8 cellular contexts compared by ENCODE assay signal in genomic region chr14:22919601-22919921, GRCh38. TPM values are rescaled to one million over a fixed set of nuclear protein-coding genes. Genes with fewer than 3 reads are reported as not detected.
DNase-seq lines count a peak whose midpoint lies in the region; ATAC-seq and TF ChIP-seq lines count a peak whose summit lies in the region.

No MANE protein-coding gene starts in this region.

- peak overlapping the region; percentile 27 to 84 for H4K8ac ChIP-seq in IMR-90 (ENCODE audit: low read depth in 2 of 2, low read length in 2 of 2)

- H3K9ac ChIP-seq in IMR-90 (ENCODE audit: low read depth, low read length) = peak overlapping the region; percentile 23

- no peak overlapping the region for H2BK20ac ChIP-seq in IMR-90 (ENCODE audit: low read depth, low read length)

- 11% methylated on average over 3 of the region's 10 CpGs; no CpG with 5 or more reads in 1 of the 2 experiments for WGBS in IMR-90 (ENCODE audit: extremely low coverage in 2 of 2, insufficient read length in 1 of 2), 2 experiments

- H2AFZ ChIP-seq in IMR-90 (replicated peaks; ENCODE audit: low read length, poor library complexity) = peak overlapping the region; percentile 87

- no peak overlapping the region for H3K27ac Mint-ChIP-seq in neural crest cell (ENCODE audit: unreplicated experiment)

- peaks cover 8% of the 10 kb centered on the region for H3K9me1 ChIP-seq in IMR-90 (ENCODE audit: insufficient read depth, low read length)

- H4K5ac ChIP-seq in IMR-90 (ENCODE audit: low read depth, low read length) = peak overlapping the region; percentile 34

- H3K36me3 Mint-ChIP-seq in neural crest cell (ENCODE audit: low read depth) = peaks cover 22% of the 10 kb centered on the region

- no peaks in the 10 kb centered on the region for H3K9me3 Mint-ChIP-seq in neural crest cell

- no peaks in the 10 kb centered on the region for H3K9me3 ChIP-seq in IMR-90 (ENCODE audit: control insufficient read depth, insufficient read depth, low read length)

- H3K4ac ChIP-seq in IMR-90 (ENCODE audit: low read depth, low read length) = peak overlapping the region; percentile 44

- H3K36me3 ChIP-seq in IMR-90 (ENCODE audit: control insufficient read depth, insufficient read depth, low read length) = peaks cover 26% of the 10 kb centered on the region

- H3K14ac ChIP-seq in IMR-90 (replicated peaks; ENCODE audit: low read depth, low read length) = peak overlapping the region; percentile 74

- H3K4me2 ChIP-seq in IMR-90 (ENCODE audit: low read depth, low read length) = peak overlapping the region; percentile 63

- POLR2A ChIA-PET in IMR-90 (lab: Charles Lee; ENCODE audit: unreplicated experiment) = no interaction called here

- no peak for TF ChIP-seq RAD21 in IMR-90 (IDR thresholded peaks at IDR 0.05; ENCODE audit: low read length)

- DNase-seq in IMR-90 (no peak), dorsolateral prefrontal cortex (no peak), neural crest cell (ENCODE audit: low read depth, low spot score) (no peak), superior temporal gyrus (ENCODE audit: extremely low spot score) (no peak), hepatic stellate cell (ENCODE audit: low spot score) (no peak)

- in situ Hi-C loops in IMR-90 (cut with MboI; ENCODE audit: low sequenced_read_pairs) = no loop called here

- H3K27me3 Mint-ChIP-seq in neural crest cell (ENCODE audit: low read depth) = peaks cover 3% of the 10 kb centered on the region

- H4K91ac ChIP-seq in IMR-90 (ENCODE audit: insufficient read depth, low read depth, low read length) = no peak overlapping the region

- dilution Hi-C loops in IMR-90 (cut with HindIII; ENCODE audit: low sequenced_read_pairs, unreplicated experiment) = no loop called here

- H2BK120ac ChIP-seq in IMR-90 (ENCODE audit: low read depth, low read length) = no peak overlapping the region

- peaks cover 15 to 55% of the 10 kb centered on the region in 2 experiments for H3K79me1 ChIP-seq in IMR-90 (ENCODE audit: low read depth in 1 of 2, low read length in 2 of 2)

- no peaks in the 10 kb centered on the region for H3K27me3 ChIP-seq in IMR-90 (ENCODE audit: control insufficient read depth, insufficient read depth, low read length)
- no peaks in the 10 kb centered on the region for H3K27me3 ChIP-seq in dorsolateral prefrontal cortex

- no peak overlapping the region for H2BK15ac ChIP-seq in IMR-90 (ENCODE audit: low read depth, low read length)

- intact Hi-C loops in IMR-90 (cut with micrococcal nuclease) (loop anchor here (5.0 kb wide), 1 partner anchor 82 kb away; the partner anchor contains the start of gene MMP14), dorsolateral prefrontal cortex (cut with DNase I) (loop anchor here (1.0 to 5.0 kb wide), 2 partner anchors 10 to 47 kb away; partner anchors contain the start of genes PRMT5 (in 2 of the 2) and LRP10 (in 1 of the 2))

- H3K23ac ChIP-seq in IMR-90 (ENCODE audit: low read depth, low read length) = 0 out of 2 replicates have a peak overlapping the region, but pooled peaks have one; percentile 15

- no peak for TF ChIP-seq POLR2A in IMR-90 (IDR thresholded peaks at IDR 0.05; ENCODE audit: low read depth, low read length)

- H3K4me3 Mint-ChIP-seq in neural crest cell = peak overlapping the region; percentile 95

- peaks cover 9% of the 10 kb centered on the region for H3K4me1 ChIP-seq in IMR-90 (ENCODE audit: control insufficient read depth, insufficient read depth, low read length)

- TF ChIP-seq CTCF in IMR-90 (conservative IDR thresholded peaks at IDR 0.05; ENCODE audit: low read depth, low read length) = no peak
- no peak for TF ChIP-seq CTCF in dorsolateral prefrontal cortex (IDR thresholded peaks at IDR 0.05 in 54 of 56, conservative IDR thresholded peaks at IDR 0.05 in 2 of 56; ENCODE audit: low read depth in 1 of 56, partially characterized antibody in 56 of 56)
- no peak for TF ChIP-seq CTCF in neural crest cell (conservative IDR thresholded peaks at IDR 0.05)

- H3K4me3 ChIP-seq in IMR-90 (ENCODE audit: insufficient read depth, low read depth, low read length) = peak overlapping the region; percentile 27
- peak overlapping the region; percentile 60 to 100 (median 90) for H3K4me3 ChIP-seq in dorsolateral prefrontal cortex

- peak overlapping the region; percentile 18 for H2AK9ac ChIP-seq in IMR-90 (replicated peaks; ENCODE audit: low read depth, low read length, poor library complexity)

- no TSS peak for BruUV-seq in IMR-90 (replicated peaks; lab: Mats Ljungman, UMichigan)

- peak overlapping the region; percentile 64 for H2AK5ac ChIP-seq in IMR-90 (ENCODE audit: low read depth, low read length)

- no peak overlapping the region; the same call in 1 of the 2 replicates for H3K56ac ChIP-seq in IMR-90 (ENCODE audit: extremely low read depth, insufficient read depth, low read length)

- peak overlapping the region; percentile 6 for H2BK5ac ChIP-seq in IMR-90 (ENCODE audit: low read depth, low read length, poor library complexity, severe bottlenecking)

- H3K18ac ChIP-seq in IMR-90 (ENCODE audit: low read depth, low read length) = no peak overlapping the region

- CTCF ChIA-PET in IMR-90 (lab: Yijun Ruan, JAX) = interaction anchor here (1.5 to 1.9 kb wide), 2 partner anchors 8 to 10 kb away, joined by 5 to 8 read pairs; partner anchors contain the start of gene PRMT5

- ATAC-seq in GM18873 (IDR thresholded peaks at IDR 0.05; ENCODE audit: low FRiP score, unreplicated experiment) = peak; percentile 7
- ATAC-seq in IMR-90 (ENCODE audit: low read depth) = peak; percentile 4
- ATAC-seq in HG03159 (IDR thresholded peaks at IDR 0.05; ENCODE audit: unreplicated experiment) = no peak
- no peak for ATAC-seq in HG03108 (IDR thresholded peaks at IDR 0.05; ENCODE audit: unreplicated experiment)

- no peaks in the 10 kb centered on the region for H4K20me1 ChIP-seq in IMR-90 (ENCODE audit: insufficient read depth, low read length)

- peak overlapping the region; percentile 15 for H3K27ac ChIP-seq in IMR-90 (ENCODE audit: insufficient read depth, low read length)
- peak overlapping the region; percentile 3 to 100 (median 99) for H3K27ac ChIP-seq in dorsolateral prefrontal cortex

- peaks cover 29% of the 10 kb centered on the region for H3K4me1 Mint-ChIP-seq in neural crest cell

TF ChIP-seq in IMR-90, 13 proteins besides CTCF, POLR2A, EP300 and RAD21:
- TF ChIP-seq USF2 (IDR thresholded peaks at IDR 0.05; ENCODE audit: low read depth, low read length) (no peak), SMC3 (IDR thresholded peaks at IDR 0.05; ENCODE audit: low read depth, low read length) (no peak), MXI1 (IDR thresholded peaks at IDR 0.05; ENCODE audit: borderline replicate concordance, low read depth, low read length) (no peak), MAZ (IDR thresholded peaks at IDR 0.05; ENCODE audit: borderline replicate concordance, low read depth, low read length) (no peak), NFE2L2 (IDR thresholded peaks at IDR 0.05; ENCODE audit: low read depth, low read length) (no peak), CHD1 (IDR thresholded peaks at IDR 0.05; ENCODE audit: low read depth, low read length) (no peak)

RNA-seq across cellular contexts. Expression of gene RBM23, which starts 0.6 kb away (rescaled TPM):
- 375 and 830 TPM in 2 replicates for total RNA-seq in IMR-90 (2012; rRNA removed)
- polyA plus RNA-seq in IMR-90 (2012; rRNA removed) = 43.4 and 44.7 TPM in 2 replicates
- 35.2 and 53.2 TPM in 2 replicates for polyA plus RNA-seq in IMR-90 (2012; cell fraction: cytosol; rRNA removed)
- polyA plus RNA-seq in IMR-90 (2012; cell fraction: nucleus; rRNA removed; ENCODE audit: low replicate concordance) = 61.2 and 73.0 TPM in 2 replicates
- 10 to 100 TPM; 54.8 to 96.7 (median 72.6) TPM for total RNA-seq in dorsolateral prefrontal cortex
- total RNA-seq in neural crest cell = 103 and 110 TPM in 2 replicates

RNA-seq across cellular contexts. Expression of gene PRMT5, which starts 9.6 kb away (rescaled TPM):
- 92.2 and 99.3 TPM in 2 replicates for total RNA-seq in IMR-90 (2012; rRNA removed)
- 136 and 152 TPM in 2 replicates for polyA plus RNA-seq in IMR-90 (2012; rRNA removed)
- 94.8 and 121 TPM in 2 replicates for polyA plus RNA-seq in IMR-90 (2012; cell fraction: cytosol; rRNA removed)
- 94.0 and 146 TPM in 2 replicates for polyA plus RNA-seq in IMR-90 (2012; cell fraction: nucleus; rRNA removed; ENCODE audit: low replicate concordance)
- 10 to 100 TPM; 35.6 to 70.9 (median 49.6) TPM for total RNA-seq in dorsolateral prefrontal cortex
- 134 and 136 TPM in 2 replicates for total RNA-seq in neural crest cell

RNA-seq across cellular contexts. Expression of gene REM2, which starts 36.5 kb away (rescaled TPM):
- total RNA-seq in IMR-90 (2012; rRNA removed) (under 0.01 TPM in 2 replicates), dorsolateral prefrontal cortex (1 to 10 TPM in 103 of 120 experiments, under 1 TPM in 17; 0.51 to 5.3 (median 1.6) TPM), neural crest cell (3.0 and 3.6 TPM in 2 replicates)
- polyA plus RNA-seq in IMR-90 (2012; rRNA removed) = 0.07 TPM in 1 of 2 replicates, not detected in the other
- 0.04 TPM in 1 of 2 replicates, not detected in the other for polyA plus RNA-seq in IMR-90 (2012; cell fraction: cytosol; rRNA removed)
- 0.52 and 0.69 TPM in 2 replicates for polyA plus RNA-seq in IMR-90 (2012; cell fraction: nucleus; rRNA removed; ENCODE audit: low replicate concordance)

RNA-seq across cellular contexts. Expression of gene HAUS4, which starts 37.3 kb away (rescaled TPM):
- total RNA-seq in IMR-90 (2012; rRNA removed) (19.2 and 24.2 TPM in 2 replicates), dorsolateral prefrontal cortex (10 to 100 TPM in 118 of 120 experiments, 1 to 10 TPM in 2; 8.9 to 28.8 (median 18.4) TPM), neural crest cell (58.7 and 62.7 TPM in 2 replicates)
- polyA plus RNA-seq in IMR-90 (2012; rRNA removed) = 13.5 and 16.9 TPM in 2 replicates
- 6.4 and 11.7 TPM in 2 replicates for polyA plus RNA-seq in IMR-90 (2012; cell fraction: cytosol; rRNA removed)
- 11.4 and 23.7 TPM in 2 replicates for polyA plus RNA-seq in IMR-90 (2012; cell fraction: nucleus; rRNA removed; ENCODE audit: low replicate concordance)

RNA-seq across cellular contexts. Expression of gene LRP10, which starts 48.0 kb away (rescaled TPM):
- total RNA-seq in IMR-90 (2012; rRNA removed) = 19.4 and 25.1 TPM in 2 replicates
- polyA plus RNA-seq in IMR-90 (2012; rRNA removed) = 118 and 121 TPM in 2 replicates
- polyA plus RNA-seq in IMR-90 (2012; cell fraction: cytosol; rRNA removed) = 86.3 and 158 TPM in 2 replicates
- polyA plus RNA-seq in IMR-90 (2012; cell fraction: nucleus; rRNA removed; ENCODE audit: low replicate concordance) = 38.3 and 104 TPM in 2 replicates
- 10 to 100 TPM; 15.6 to 75.0 (median 31.2) TPM for total RNA-seq in dorsolateral prefrontal cortex
- total RNA-seq in neural crest cell = 14.3 and 16.3 TPM in 2 replicates

Comparison
In these comparisons a context has a peak if more than half of its experiments do, and no peak if none do; other contexts are left out.
1. ATAC-seq: peak in GM18873 (single experiment) and IMR-90 (single experiment); none in HG03159 (single experiment) and HG03108 (single experiment).